Comparison of ENCODE assay signal across 36 cellular contexts in genomic region chr7:154426778-154427177, GRCh38.
"Had no signal": no experiment of that assay in that cellular context is flagged by ENCODE, and none has a peak within 500 bp of the region (broad histone marks: within the 10 kb centered on the region; RNA-seq: fewer than 3 reads in every experiment).

No MANE protein-coding gene starts in this region.

- DNase-seq: activated B cell treated with CpG ODN at 0.5 μM for 24 hours; activated CD4-positive, alpha-beta T cell treated with anti-CD3 and anti-CD28 coated beads for 48 hours; activated CD4-positive, alpha-beta T cell treated with anti-CD3 and anti-CD28 coated beads, Interleukin-2, amount 50 U/mL, for 1 hour; activated CD4-positive, alpha-beta T cell treated with anti-CD3 and anti-CD28 coated beads, Interleukin-2, amount 50 U/mL, for 48 hours; activated CD8-positive, alpha-beta memory T cell treated with anti-CD3 and anti-CD28 coated beads, Interleukin-2, amount 10 ng/mL, durations not matched to agents 7 days and 5 days; activated CD8-positive, alpha-beta memory T cell treated with anti-CD3 and anti-CD28 coated beads, Interleukin-2, amount 50 U/mL, for 4 hours; activated CD8-positive, alpha-beta T cell treated with anti-CD3 and anti-CD28 coated beads, Interleukin-2, amount 10 ng/mL, durations not matched to agents 7 days and 5 days; activated effector memory CD4-positive, alpha-beta T cell treated with anti-CD3 and anti-CD28 coated beads, Interleukin-2, amount 50 U/mL, for 16 hours; activated naive CD4-positive, alpha-beta T cell treated with anti-CD3 and anti-CD28 coated beads for 36 hours; activated naive CD8-positive, alpha-beta T cell treated with anti-CD3 and anti-CD28 coated beads for 36 hours; activated naive CD8-positive, alpha-beta T cell treated with anti-CD3 and anti-CD28 coated beads, Interleukin-2, amount 50 U/mL, for 24 hours; activated T-cell treated with anti-CD3 and anti-CD28 coated beads, Interleukin-2, amount 50 U/mL, for 1 hour; activated T-cell treated with anti-CD3 and anti-CD28 coated beads, Interleukin-2, amount 50 U/mL, for 48 hours; adrenal gland; cortex of kidney; dermis blood vessel endothelial cell; effector CD8-positive, alpha-beta T cell; esophagus squamous epithelium; foreskin melanocyte; head of caudate nucleus; T-helper 1 cell; T-helper 17 cell; T1000; WERI-Rb-1 had no signal

- H3K9me3 ChIP-seq: adrenal gland, ascending aorta, breast epithelium, gastroesophageal sphincter had no signal

- H3K27me3 Mint-ChIP-seq: activated B cell treated with CpG ODN at 0.5 μM for 24 hours; activated CD8-positive, alpha-beta memory T cell treated with anti-CD3 and anti-CD28 coated beads, Interleukin-2, amount 10 ng/mL, durations not matched to agents 7 days and 5 days; activated naive CD4-positive, alpha-beta T cell treated with anti-CD3 and anti-CD28 coated beads, Interleukin-2, amount 50 U/mL, for 24 hours; activated naive CD8-positive, alpha-beta T cell treated with anti-CD3 and anti-CD28 coated beads for 36 hours; activated naive CD8-positive, alpha-beta T cell treated with anti-CD3 and anti-CD28 coated beads, Interleukin-2, amount 50 U/mL, for 24 hours; central memory CD8-positive, alpha-beta T cell; T-helper 17 cell had no signal

- H3K4me3 Mint-ChIP-seq: activated B cell treated with CpG ODN at 0.5 μM for 24 hours; activated CD8-positive, alpha-beta memory T cell treated with anti-CD3 and anti-CD28 coated beads, Interleukin-2, amount 10 ng/mL, durations not matched to agents 7 days and 5 days; activated CD8-positive, alpha-beta T cell treated with anti-CD3 and anti-CD28 coated beads, Interleukin-2, amount 10 ng/mL, durations not matched to agents 7 days and 5 days; activated naive CD4-positive, alpha-beta T cell treated with anti-CD3 and anti-CD28 coated beads for 36 hours; activated naive CD4-positive, alpha-beta T cell treated with anti-CD3 and anti-CD28 coated beads, Interleukin-2, amount 50 U/mL, for 24 hours; activated naive CD8-positive, alpha-beta T cell treated with anti-CD3 and anti-CD28 coated beads for 36 hours; activated naive CD8-positive, alpha-beta T cell treated with anti-CD3 and anti-CD28 coated beads, Interleukin-2, amount 50 U/mL, for 24 hours; activated T-helper 1 cell treated with anti-CD3 and anti-CD28 coated beads, Interleukin-12 subunit alpha, Interleukin-12 subunit beta, Interleukin-2, Interleukin-4 antibody, amounts not matched to agents 30 ng/mL and 10 ng/mL and 1 ng/mL, durations not matched to agents 14 hours and 24 hours and 36 hours; central memory CD8-positive, alpha-beta T cell; T-helper 17 cell; T-helper 2 cell treated with Interferon-gamma antibody and Interleukin-4, amounts not matched to agents 5 μg/mL and 100 μg/mL, for 36 hours had no signal

- H3K27me3 ChIP-seq: adrenal gland, ascending aorta, breast epithelium, cardiac muscle cell, esophagus squamous epithelium, gastroesophageal sphincter had no signal

- H3K27ac Mint-ChIP-seq: activated B cell treated with CpG ODN at 0.5 μM for 24 hours; activated CD8-positive, alpha-beta memory T cell treated with anti-CD3 and anti-CD28 coated beads, Interleukin-2, amount 10 ng/mL, durations not matched to agents 7 days and 5 days; activated CD8-positive, alpha-beta T cell treated with anti-CD3 and anti-CD28 coated beads, Interleukin-2, amount 10 ng/mL, durations not matched to agents 7 days and 5 days; activated naive CD4-positive, alpha-beta T cell treated with anti-CD3 and anti-CD28 coated beads for 36 hours; activated naive CD4-positive, alpha-beta T cell treated with anti-CD3 and anti-CD28 coated beads, Interleukin-2, amount 50 U/mL, for 24 hours; activated naive CD8-positive, alpha-beta T cell treated with anti-CD3 and anti-CD28 coated beads for 36 hours; activated naive CD8-positive, alpha-beta T cell treated with anti-CD3 and anti-CD28 coated beads, Interleukin-2, amount 50 U/mL, for 24 hours; activated T-helper 1 cell treated with anti-CD3 and anti-CD28 coated beads, Interleukin-12 subunit alpha, Interleukin-12 subunit beta, Interleukin-2, Interleukin-4 antibody, amounts not matched to agents 30 ng/mL and 10 ng/mL and 1 ng/mL, durations not matched to agents 14 hours and 24 hours and 36 hours; activated T-helper 2 cell treated with anti-CD3 and anti-CD28 coated beads, Interferon-gamma antibody, Interleukin-2, Interleukin-4, amounts not matched to agents 10 μg/mL and 5 μg/mL and 100 μg/mL, durations not matched to agents 14 hours and 24 hours and 36 hours; T-helper 17 cell; T-helper 2 cell treated with Interferon-gamma antibody and Interleukin-4, amounts not matched to agents 5 μg/mL and 100 μg/mL, for 36 hours had no signal

- H3K4me1 ChIP-seq: adrenal gland, ascending aorta, breast epithelium, esophagus squamous epithelium had no signal

- H3K27ac ChIP-seq: adrenal gland, ascending aorta, breast epithelium, cardiac muscle cell, epithelial cell of prostate, esophagus squamous epithelium, gastroesophageal sphincter, WERI-Rb-1 had no signal

- H3K36me3 ChIP-seq: adrenal gland, ascending aorta, breast epithelium, cardiac muscle cell, esophagus squamous epithelium, gastroesophageal sphincter, WERI-Rb-1 had no signal

- H3K9me3 Mint-ChIP-seq: activated naive CD8-positive, alpha-beta T cell treated with anti-CD3 and anti-CD28 coated beads for 36 hours; brain had no signal

- H3K4me1 Mint-ChIP-seq: activated B cell treated with CpG ODN at 0.5 μM for 24 hours; activated CD8-positive, alpha-beta memory T cell treated with anti-CD3 and anti-CD28 coated beads, Interleukin-2, amount 10 ng/mL, durations not matched to agents 7 days and 5 days; activated naive CD4-positive, alpha-beta T cell treated with anti-CD3 and anti-CD28 coated beads, Interleukin-2, amount 50 U/mL, for 24 hours; activated naive CD8-positive, alpha-beta T cell treated with anti-CD3 and anti-CD28 coated beads for 36 hours; activated naive CD8-positive, alpha-beta T cell treated with anti-CD3 and anti-CD28 coated beads, Interleukin-2, amount 50 U/mL, for 24 hours; central memory CD8-positive, alpha-beta T cell; T-helper 17 cell had no signal

- H3K4me3 ChIP-seq: adrenal gland, ascending aorta, breast epithelium, cardiac muscle cell, esophagus squamous epithelium, gastroesophageal sphincter had no signal

- H3K36me3 Mint-ChIP-seq: activated CD8-positive, alpha-beta memory T cell treated with anti-CD3 and anti-CD28 coated beads, Interleukin-2, amount 10 ng/mL, durations not matched to agents 7 days and 5 days; activated naive CD4-positive, alpha-beta T cell treated with anti-CD3 and anti-CD28 coated beads, Interleukin-2, amount 50 U/mL, for 24 hours; activated naive CD8-positive, alpha-beta T cell treated with anti-CD3 and anti-CD28 coated beads for 36 hours; brain had no signal

- ATAC-seq: activated CD4-positive, CD25-positive, alpha-beta regulatory T cell treated with anti-CD3 and anti-CD28 coated beads, Interleukin-2, amount 50 U/mL, for 24 hours; activated CD8-positive, alpha-beta memory T cell treated with anti-CD3 and anti-CD28 coated beads, Interleukin-2, amount 10 ng/mL, durations not matched to agents 7 days and 5 days; activated CD8-positive, alpha-beta T cell treated with anti-CD3 and anti-CD28 coated beads, Interleukin-2, amount 10 ng/mL, durations not matched to agents 7 days and 5 days; activated naive CD8-positive, alpha-beta T cell treated with anti-CD3 and anti-CD28 coated beads, Interleukin-2, amount 50 U/mL, for 24 hours; gastroesophageal sphincter; T-helper 17 cell had no signal
